Comparison of ENCODE assay signal across 33 cellular contexts in genomic region chr6:4384638-4385036, GRCh38.
"Had no signal": no experiment of that assay in that cellular context is flagged by ENCODE, and none has a peak within 500 bp of the region (broad histone marks: within the 10 kb centered on the region; RNA-seq: fewer than 3 reads in every experiment).

No MANE protein-coding gene starts in this region.

- H3K4me3 ChIP-seq: adrenal gland, MG63, SJCRH30 had no signal

- H3K36me3 Mint-ChIP-seq: activated naive CD8-positive, alpha-beta T cell treated with anti-CD3 and anti-CD28 coated beads, Interleukin-2, amount 10 ng/mL, durations not matched to agents 7 days and 5 days had no signal

- H3K27me3 Mint-ChIP-seq: activated naive CD8-positive, alpha-beta T cell treated with anti-CD3 and anti-CD28 coated beads, Interleukin-2, amount 10 ng/mL, durations not matched to agents 7 days and 5 days had no signal

- H3K27me3 ChIP-seq: adrenal gland, MG63, SJCRH30 had no signal

- H3K36me3 ChIP-seq: adrenal gland, MG63, SJCRH30 had no signal

- H3K27ac ChIP-seq: adrenal gland, KMS-11, SJCRH30, VCaP had no signal

- FAIRE-seq: TTC549 had no signal

- H3K4me1 Mint-ChIP-seq: activated naive CD8-positive, alpha-beta T cell treated with anti-CD3 and anti-CD28 coated beads, Interleukin-2, amount 10 ng/mL, durations not matched to agents 7 days and 5 days; T-helper 17 cell had no signal

- ATAC-seq: activated CD4-positive, CD25-positive, alpha-beta regulatory T cell treated with anti-CD3 and anti-CD28 coated beads, Interleukin-2, amount 50 U/mL, for 24 hours; activated CD8-positive, alpha-beta T cell treated with anti-CD3 and anti-CD28 coated beads, Interleukin-2, amount 10 ng/mL, durations not matched to agents 7 days and 5 days; Panc1; Right ventricle myocardium inferior; SK-N-SH treated with all-trans-retinoic acid at 6 μM for 48 hours; T-helper 17 cell had no signal

- DNase-seq: activated CD4-positive, alpha-beta T cell treated with anti-CD3 and anti-CD28 coated beads for 4 hours; activated CD4-positive, alpha-beta T cell treated with anti-CD3 and anti-CD28 coated beads, Interleukin-2, amount 50 U/mL, for 4 hours; activated CD8-positive, alpha-beta memory T cell treated with anti-CD3 and anti-CD28 coated beads, Interleukin-2, amount 50 U/mL, for 48 hours; activated CD8-positive, alpha-beta T cell treated with anti-CD3 and anti-CD28 coated beads, Interleukin-2, amount 10 ng/mL, durations not matched to agents 7 days and 5 days; activated naive CD4-positive, alpha-beta T cell treated with anti-CD3 and anti-CD28 coated beads, Interleukin-2, amount 50 U/mL, for 16 hours; activated naive CD8-positive, alpha-beta T cell treated with anti-CD3 and anti-CD28 coated beads, Interleukin-2, amount 10 ng/mL, durations not matched to agents 7 days and 5 days; activated T-cell treated with anti-CD3 and anti-CD28 coated beads, Interleukin-2, amount 50 U/mL, for 1 hour; adrenal gland; anterior cingulate cortex; cerebellar nuclear complex; MG63; MV-4-11; NCI-H1092 treated with DMSO at 0.1 percent for 48 hours; NCI-H1417 treated with DMSO at 0.1 percent for 48 hours; NCI-H1694; NCI-H2029; NCI-H2107; NCI-H2171 treated with DMSO at 0.1 percent for 48 hours; NCI-H226; NCI-H526; NCI-H82; NK-92 treated with Interleukin-12 subunit alpha and Interleukin-12 subunit beta, amount 100 ng/mL, for 24 hours; RPMI8226; SJCRH30; T-helper 17 cell; T-helper 9 cell had no signal

- H3K4me3 Mint-ChIP-seq: activated CD8-positive, alpha-beta T cell treated with anti-CD3 and anti-CD28 coated beads, Interleukin-2, amount 10 ng/mL, durations not matched to agents 7 days and 5 days; activated naive CD8-positive, alpha-beta T cell treated with anti-CD3 and anti-CD28 coated beads, Interleukin-2, amount 10 ng/mL, durations not matched to agents 7 days and 5 days; T-helper 17 cell had no signal

- H3K9me3 ChIP-seq: SJCRH30 had no signal

- H3K4me2 ChIP-seq: KMS-11 had no signal

- H3K27ac Mint-ChIP-seq: activated CD8-positive, alpha-beta T cell treated with anti-CD3 and anti-CD28 coated beads, Interleukin-2, amount 10 ng/mL, durations not matched to agents 7 days and 5 days; activated naive CD8-positive, alpha-beta T cell treated with anti-CD3 and anti-CD28 coated beads, Interleukin-2, amount 10 ng/mL, durations not matched to agents 7 days and 5 days; T-helper 17 cell had no signal

- H3K9ac ChIP-seq: KMS-11 had no signal

- H3K4me1 ChIP-seq: adrenal gland had no signal
